In the genomic region with DNA sequence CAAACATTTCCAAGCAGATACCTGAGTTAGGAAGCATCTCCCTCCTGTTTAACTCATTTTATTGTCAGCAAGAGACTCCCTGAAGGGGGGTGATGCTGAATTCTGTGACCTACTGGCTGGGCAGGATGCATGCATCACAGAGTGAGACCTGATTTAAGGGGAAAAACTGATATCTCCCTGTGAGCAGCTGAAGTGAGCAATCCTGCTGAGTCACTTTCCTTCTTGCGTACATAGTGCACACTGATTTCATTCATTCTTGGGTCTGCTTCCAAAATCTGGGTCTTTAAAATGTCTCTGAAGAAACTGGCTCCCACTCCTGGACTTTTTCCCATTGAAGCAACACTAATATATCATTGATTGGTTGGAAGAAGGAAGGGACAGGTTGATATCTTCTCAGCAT, we compare ENCODE assay signal across 12 cellular contexts. TPM values are rescaled to one million over a fixed set of nuclear protein-coding genes. Genes with fewer than 3 reads are reported as not detected.
DNase-seq lines count a peak whose midpoint lies in the region; ATAC-seq lines count a peak whose summit lies in the region.
"Had no signal": no experiment of that assay in that cellular context is flagged by ENCODE, and none has a peak within 500 bp of the region (broad histone marks: within the 10 kb centered on the region; RNA-seq: fewer than 3 reads in every experiment).

No MANE protein-coding gene starts in this region.

- no peak for ATAC-seq in GM21390 (IDR thresholded peaks at IDR 0.05; ENCODE audit: unreplicated experiment)

- DNase-seq in H4 (ENCODE audit: low spot score) (peak; percentile 81), amniotic epithelial cell (ENCODE audit: low read depth) (peak; percentile 97), kidney glomerular epithelial cell (lab: John Stamatoyannopoulos, UW) (peak; percentile 32), cerebellar cortex (ENCODE audit: low spot score) (no peak), midbrain (lab: John Stamatoyannopoulos, UW) (no peak), NCI-H1417 treated with DMSO at 0.1 percent for 48 hours (lab: John Stamatoyannopoulos, UW) (no peak)
- DNase-seq: retina, RPMI8226, stomach had no signal

- H3K4me1 ChIP-seq in ACC112 (ENCODE audit: control insufficient read depth, insufficient read depth, low read length, unreplicated experiment): peaks cover 25% of the 10 kb centered on the region

- H3K27me3 ChIP-seq in ACC112 (ENCODE audit: insufficient read depth, low read length): no peaks in the 10 kb centered on the region
- H3K27me3 ChIP-seq: stomach had no signal

- no peak overlapping the region for H3K4me3 ChIP-seq in ACC112 (ENCODE audit: low read depth, low read length)
- H3K4me3 ChIP-seq: stomach had no signal

- peak overlapping the region; percentile 78 for H3K27ac ChIP-seq in ACC112 (ENCODE audit: low read depth, low read length)
- H3K27ac ChIP-seq: KMS-11, stomach had no signal

- 0 out of 2 replicates have a peak, but pooled peaks cover 6% of the 10 kb centered on the region for H3K36me3 ChIP-seq in ACC112 (ENCODE audit: insufficient read depth, low read length)
- H3K36me3 ChIP-seq: stomach had no signal

- H2AFZ ChIP-seq in ACC112 (ENCODE audit: low read length, unreplicated experiment): peak overlapping the region; percentile 30

- no peaks in the 10 kb centered on the region for H3K79me2 ChIP-seq in ACC112 (ENCODE audit: control insufficient read depth, insufficient read depth, low read length, unreplicated experiment)

RNA-seq across cellular contexts. Expression of a gene that starts 23.3 kb away (rescaled TPM):
- 0.17 and 0.27 TPM in 2 replicates for total RNA-seq in H4 (2014; rRNA removed; shearing (Covaris generic))

Comparison
In these comparisons a context has a peak if more than half of its experiments do, and no peak if none do; other contexts are left out.
1. DNase-seq: peak in H4 (single experiment), amniotic epithelial cell (single experiment) and kidney glomerular epithelial cell (single experiment); none in cerebellar cortex (single experiment), midbrain (single experiment) and NCI-H1417 treated with DMSO at 0.1 percent for 48 hours (single experiment).